ENCODE assay signal across 26 cellular contexts in genomic region chr5:17099946-17100345, GRCh38.
"Had no signal": no experiment of that assay in that cellular context is flagged by ENCODE, and none has a peak within 500 bp of the region (broad histone marks: within the 10 kb centered on the region; RNA-seq: fewer than 3 reads in every experiment).

No MANE protein-coding gene starts in this region.

- H3K27ac ChIP-seq: coronary artery, esophagus squamous epithelium, lower lobe of right lung, prostate gland, right atrium auricular region, skin epidermis, spleen, testis, tibial artery had no signal

- ATAC-seq: left ventricle myocardium superior; lower lobe of right lung; mucosa of descending colon; natural killer cell treated with Interleukin-12 subunit alpha and Interleukin-12 subunit beta and Interleukin-15 and Interleukin-18, amount 100 ng/mL, for 72 hours; stimulated activated memory B cell treated with anti-CD40 and anti-IgM and Interleukin-4, amounts not matched to agents 10 μg/mL and 1 μg/mL and 100 μg/mL, for 72 hours; stimulated activated naive CD8-positive, alpha-beta T cell treated with anti-CD3 and anti-CD28 coated beads, Interleukin-15, Interleukin-2, amounts not matched to agents 100 U/mL and 50 U/mL, for 24 hours had no signal

- FAIRE-seq: endometrium, keratinocyte had no signal

- H3K4me3 ChIP-seq: coronary artery, esophagus squamous epithelium, lower lobe of right lung, mucosa of descending colon, prostate gland, right atrium auricular region, skin epidermis, spleen, testis, tibial artery had no signal

- DNase-seq: dermis blood vessel endothelial cell; effector memory CD4-positive, alpha-beta T cell; erythroblast; esophagus squamous epithelium; foreskin melanocyte; glutamatergic neuron; hypothalamus; immature natural killer cell; left ventricle myocardium superior; lower lobe of right lung; mucosa of descending colon; naive B cell; spleen; stimulated activated CD4-positive, alpha-beta T cell treated with anti-CD3 and anti-CD28 coated beads, Interleukin-4, amount 100 ng/mL, for 4 hours; stimulated activated naive CD8-positive, alpha-beta T cell treated with anti-CD3 and anti-CD28 coated beads, Interleukin-15, Interleukin-2, amounts not matched to agents 100 U/mL and 50 U/mL, for 24 hours; substantia nigra; testis; tibial artery had no signal

- H3K27me3 ChIP-seq: right atrium auricular region, spleen, testis, tibial artery had no signal

- H3K4me1 ChIP-seq: lower lobe of right lung, prostate gland, right atrium auricular region, testis, tibial artery had no signal

- H3K9me3 ChIP-seq: esophagus squamous epithelium, lower lobe of right lung, mucosa of descending colon, prostate gland, right atrium auricular region, spleen, testis, tibial artery had no signal

- H3K36me3 ChIP-seq: esophagus squamous epithelium, lower lobe of right lung, prostate gland, right atrium auricular region, spleen, tibial artery had no signal
